8 cellular contexts compared by ENCODE assay signal in the genomic region with DNA sequence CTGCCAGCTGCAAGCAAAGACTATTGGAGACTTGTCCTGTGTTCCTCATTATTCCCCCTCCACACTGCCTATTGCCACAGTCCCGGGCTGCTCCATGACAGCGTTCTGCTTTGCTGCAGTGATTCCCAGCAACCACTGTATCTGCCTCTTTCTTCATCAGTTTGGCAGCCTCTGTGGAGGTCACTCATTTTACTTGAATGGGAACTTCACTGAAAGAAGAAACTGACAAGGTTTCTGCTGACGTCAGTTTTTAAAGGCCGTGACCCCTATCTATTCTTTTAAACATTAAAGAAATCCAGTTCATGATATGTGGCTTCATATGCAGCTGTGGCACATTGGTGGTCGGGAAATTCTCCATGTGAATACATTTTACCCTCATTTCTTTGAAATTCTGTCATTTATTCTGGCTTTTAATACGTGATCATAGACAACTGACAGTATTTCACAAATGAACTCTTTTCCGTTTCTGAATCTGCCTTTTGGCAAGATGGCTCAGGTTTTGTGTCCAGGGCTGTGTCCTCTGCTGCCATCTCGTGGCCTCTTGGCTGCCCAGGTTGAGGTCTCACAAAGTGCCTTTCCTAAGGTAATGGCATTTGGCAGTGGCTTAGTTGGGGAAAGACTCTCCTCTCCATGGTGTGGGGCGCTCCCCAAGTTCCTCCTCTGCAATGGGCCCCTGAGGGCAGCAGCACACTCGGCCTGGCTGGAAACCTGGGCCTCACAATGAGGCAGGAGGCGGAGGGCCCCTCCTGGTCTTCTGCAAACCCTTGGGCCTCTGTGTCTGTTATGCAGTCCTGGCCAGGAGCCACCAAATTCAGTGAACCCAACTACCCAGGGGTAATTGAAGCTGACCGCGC. TPM values are rescaled to one million over a fixed set of nuclear protein-coding genes. Genes with fewer than 3 reads are reported as not detected.
DNase-seq lines count a peak whose midpoint lies in the region; ATAC-seq lines count a peak whose summit lies in the region.

No MANE protein-coding gene starts in this region.

- H3K9me3 Mint-ChIP-seq in T-cell = no peaks in the 10 kb centered on the region

- no peak overlapping the region for H3K27ac Mint-ChIP-seq in T-cell

- no peak overlapping the region for H3K4me3 Mint-ChIP-seq in T-cell

- ATAC-seq in T-cell (replicated peaks in 1 of 4) = no peak
- peak; percentile 12 for ATAC-seq in left ventricle myocardium superior
- ATAC-seq in GM21528 (IDR thresholded peaks at IDR 0.05; ENCODE audit: low FRiP score, unreplicated experiment) = no peak
- ATAC-seq in GM21423 (IDR thresholded peaks at IDR 0.05; ENCODE audit: unreplicated experiment) = no peak

- peak; percentile 25 for DNase-seq in GF-D8 (lab: John Stamatoyannopoulos, UW)
- DNase-seq in NCI-H1436 (lab: John Stamatoyannopoulos, UW) = peak; percentile 64
- peak; percentile 51 to 81 (median 70) for DNase-seq in T-cell
- DNase-seq in amygdala (lab: John Stamatoyannopoulos, UW) = peak in 46 of 56 donors; percentile 21 to 86 (median 51)
- peak; percentile 89 for DNase-seq in left ventricle myocardium superior
- DNase-seq in renal cortical epithelial cell (ENCODE audit: low read depth) = peak; percentile 75

- intact Hi-C loops in left ventricle myocardium superior (cut with micrococcal nuclease) = no loop called here

- no peaks in the 10 kb centered on the region for H3K36me3 Mint-ChIP-seq in T-cell

- peaks cover 15 to 23% (median 21%) of the 10 kb centered on the region in 3 donors for H3K4me1 Mint-ChIP-seq in T-cell

- CTCF ChIA-PET in T-cell (lab: Charles Lee) = interaction anchor here (0.8 to 7.0 kb wide), 7 partner anchors 13 to 92 kb away, joined by 3 to 111 read pairs (median 61); no protein-coding TSS in a partner anchor

- H3K27me3 Mint-ChIP-seq in T-cell = no peaks in the 10 kb centered on the region

- POLR2A ChIA-PET in T-cell (lab: Charles Lee) = no interaction called here

RNA-seq across cellular contexts. Expression of a gene that starts 5.9 kb away (rescaled TPM):
- total RNA-seq in T-cell = under 1 TPM in 1 of 5 donors, not detected in 4; 0.49 TPM
- 0.20 TPM for total RNA-seq in left ventricle myocardium superior
- total RNA-seq in renal cortical epithelial cell = 0.10 and 0.35 TPM in 2 replicates

RNA-seq across cellular contexts. Expression of a gene that starts 8.3 kb away (rescaled TPM):
- total RNA-seq in T-cell = 10 to 100 TPM in 1 of 5 donors, 1 to 10 TPM in 4; 7.2 to 12.4 (median 8.1) TPM
- 57.0 TPM for total RNA-seq in left ventricle myocardium superior
- 6.6 and 14.9 TPM in 2 replicates for total RNA-seq in renal cortical epithelial cell

RNA-seq across cellular contexts. Expression of a gene that starts 36.6 kb away (rescaled TPM):
- total RNA-seq in T-cell = 1 to 10 TPM in 2 of 5 donors, under 1 TPM in 3; 0.39 to 3.3 (median 0.85) TPM
- total RNA-seq in left ventricle myocardium superior = 23.1 TPM
- total RNA-seq in renal cortical epithelial cell = 42.0 and 64.4 TPM in 2 replicates

RNA-seq across cellular contexts. Expression of a gene that starts 49.1 kb away (rescaled TPM):
- total RNA-seq in T-cell (not detected), left ventricle myocardium superior (not detected), renal cortical epithelial cell (not detected in 2 replicates)

RNA-seq across cellular contexts. Expression of a gene that starts 49.1 kb away (rescaled TPM):
- not detected for total RNA-seq in T-cell
- total RNA-seq in left ventricle myocardium superior = not detected
- total RNA-seq in renal cortical epithelial cell = not detected in 2 replicates

Comparison
In these comparisons a context has a peak if more than half of its experiments do, and no peak if none do; other contexts are left out.
1. DNase-seq: peak in every context shown above with its lines; median percentile 89 in left ventricle myocardium superior; 75 in renal cortical epithelial cell; 70 in T-cell; 64 in NCI-H1436; 51 in amygdala; 25 in GF-D8.